25 cellular contexts compared by ENCODE assay signal in the genomic region with DNA sequence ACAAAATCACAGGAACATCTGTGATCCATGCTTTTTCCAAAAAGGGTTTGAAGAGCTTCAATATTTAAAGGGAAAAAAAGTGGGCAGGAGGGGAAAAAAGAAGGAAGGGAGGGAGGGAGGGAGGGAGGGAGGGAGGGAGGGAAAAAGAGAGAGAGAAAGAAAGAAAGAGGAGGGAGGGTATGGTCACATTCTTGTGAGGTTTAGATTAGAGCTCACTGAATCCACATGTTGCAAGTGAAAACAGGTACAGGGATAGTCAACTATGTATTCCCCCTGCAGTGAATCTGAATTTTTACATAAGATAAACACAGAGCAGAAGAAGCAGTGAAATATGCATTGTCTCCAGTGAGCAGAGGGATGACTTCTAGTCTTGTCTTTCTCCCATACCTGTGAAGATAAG.
"Had no signal": no experiment of that assay in that cellular context is flagged by ENCODE, and none has a peak within 500 bp of the region (broad histone marks: within the 10 kb centered on the region; RNA-seq: fewer than 3 reads in every experiment).

No MANE protein-coding gene starts in this region.

- H3K27me3 ChIP-seq: pancreas, sigmoid colon, spleen, suprapubic skin, tibial artery, upper lobe of right lung had no signal

- H3K4me3 ChIP-seq: left ventricle myocardium inferior, lung, pancreas, prostate gland, sigmoid colon, spleen, suprapubic skin, thoracic aorta, tibial artery, upper lobe of right lung had no signal

- ATAC-seq: naive thymus-derived CD8-positive, alpha-beta T cell; pancreas; right cardiac atrium; stimulated activated effector memory CD8-positive, alpha-beta T cell treated with anti-CD3 and anti-CD28 coated beads, Interleukin-12 subunit alpha, Interleukin-12 subunit beta, amount 100 ng/mL, for 72 hours; upper lobe of right lung had no signal

- H3K36me3 Mint-ChIP-seq: stimulated activated effector memory CD8-positive, alpha-beta T cell treated with anti-CD3 and anti-CD28 coated beads, Interleukin-12 subunit alpha, Interleukin-12 subunit beta, amount 100 ng/mL, for 72 hours had no signal

- H3K4me1 Mint-ChIP-seq: naive thymus-derived CD8-positive, alpha-beta T cell; nephron; neural crest cell; stimulated activated effector memory CD8-positive, alpha-beta T cell treated with anti-CD3 and anti-CD28 coated beads, Interleukin-12 subunit alpha, Interleukin-12 subunit beta, amount 100 ng/mL, for 72 hours had no signal

- H3K9me3 Mint-ChIP-seq: naive thymus-derived CD8-positive, alpha-beta T cell; nephron; neural crest cell; stimulated activated effector memory CD8-positive, alpha-beta T cell treated with anti-CD3 and anti-CD28 coated beads, Interleukin-12 subunit alpha, Interleukin-12 subunit beta, amount 100 ng/mL, for 72 hours; stimulated activated naive CD8-positive, alpha-beta T cell treated with anti-CD3 and anti-CD28 coated beads, Interleukin-15, Interleukin-2, amounts not matched to agents 100 ng/mL and 50 ng/mL, for 24 hours had no signal

- H3K27ac ChIP-seq: left ventricle myocardium inferior, pancreas, prostate gland, sigmoid colon, spleen, suprapubic skin, thoracic aorta, tibial artery, upper lobe of right lung had no signal

- H3K27ac Mint-ChIP-seq: naive thymus-derived CD8-positive, alpha-beta T cell; nephron; stimulated activated effector memory CD8-positive, alpha-beta T cell treated with anti-CD3 and anti-CD28 coated beads, Interleukin-12 subunit alpha, Interleukin-12 subunit beta, amount 100 ng/mL, for 72 hours; stimulated activated naive CD8-positive, alpha-beta T cell treated with anti-CD3 and anti-CD28 coated beads, Interleukin-15, Interleukin-2, amounts not matched to agents 100 ng/mL and 50 ng/mL, for 24 hours had no signal

- H3K4me3 Mint-ChIP-seq: naive thymus-derived CD8-positive, alpha-beta T cell; nephron; neural crest cell; stimulated activated effector memory CD8-positive, alpha-beta T cell treated with anti-CD3 and anti-CD28 coated beads, Interleukin-12 subunit alpha, Interleukin-12 subunit beta, amount 100 ng/mL, for 72 hours; stimulated activated naive CD8-positive, alpha-beta T cell treated with anti-CD3 and anti-CD28 coated beads, Interleukin-15, Interleukin-2, amounts not matched to agents 100 ng/mL and 50 ng/mL, for 24 hours had no signal

- H3K36me3 ChIP-seq: pancreas, prostate gland, thoracic aorta had no signal

- H3K4me1 ChIP-seq: left ventricle myocardium inferior, pancreas, prostate gland, sigmoid colon, spleen, suprapubic skin, tibial artery, upper lobe of right lung had no signal

- DNase-seq: hypothalamus; islet precursor cell; left ventricle myocardium inferior; naive thymus-derived CD8-positive, alpha-beta T cell; nucleus accumbens; pancreas; posterior cingulate gyrus; retina; right cardiac atrium; sigmoid colon; small intestine; spleen; stimulated activated CD4-positive, alpha-beta T cell treated with anti-CD3 and anti-CD28 coated beads, Interleukin-4, amount 100 ng/mL, for 24 hours; stimulated activated naive CD4-positive, alpha-beta T cell; tibial artery; trophoblast cell; upper lobe of right lung had no signal

- H3K27me3 Mint-ChIP-seq: naive thymus-derived CD8-positive, alpha-beta T cell; stimulated activated naive CD8-positive, alpha-beta T cell treated with anti-CD3 and anti-CD28 coated beads, Interleukin-15, Interleukin-2, amounts not matched to agents 100 ng/mL and 50 ng/mL, for 24 hours had no signal

- H3K9me3 ChIP-seq: left ventricle myocardium inferior, pancreas, prostate gland, sigmoid colon, spleen, suprapubic skin, thoracic aorta, tibial artery, upper lobe of right lung had no signal
